9 cellular contexts compared by ENCODE assay signal in genomic region chr10:93061594-93062498, GRCh38. TPM values are rescaled to one million over a fixed set of nuclear protein-coding genes. Genes with fewer than 3 reads are reported as not detected.
A peak's percentile ranks its signal among the peaks of the same experiment; 100 is the strongest.
DNase-seq lines count a peak whose midpoint lies in the region; ATAC-seq and TF ChIP-seq lines count a peak whose summit lies in the region.
"Had no signal": no experiment of that assay in that cellular context is flagged by ENCODE, and none has a peak within 500 bp of the region (broad histone marks: within the 10 kb centered on the region; RNA-seq: fewer than 3 reads in every experiment).

No MANE protein-coding gene starts in this region.

- peak overlapping the region in 2 of 7 donors; percentile 41 to 78 for H3K27ac Mint-ChIP-seq in CD4-positive, alpha-beta memory T cell
- no peak overlapping the region for H3K27ac Mint-ChIP-seq in natural killer cell

- BruUV-seq in Panc1 (replicated peaks; lab: Mats Ljungman, UMichigan): no TSS peak

- CTCF ChIA-PET in CD4-positive, alpha-beta memory T cell (lab: Charles Lee; ENCODE audit: partially characterized antibody): interaction anchor here (0.6 to 1.4 kb wide), 3 partner anchors 10 to 160 kb away, joined by 3 to 4 read pairs (median 3); no protein-coding TSS in a partner anchor
- CTCF ChIA-PET in Panc1 (lab: Charles Lee): no interaction called here

- peak overlapping the region in 1 of 2 donors; percentile 9 for H3K4me3 ChIP-seq in CD4-positive, alpha-beta memory T cell (ENCODE audit: low read length in 2 of 2)
- H3K4me3 ChIP-seq in Panc1 (ENCODE audit: low read depth in 2 of 2, low read length in 2 of 2): peak overlapping the region; percentile 55 to 73
- peak overlapping the region; percentile 14 for H3K4me3 ChIP-seq in esophagus (ENCODE audit: low read depth in 1 of 2, low read length in 2 of 2)

- intact Hi-C loops in CD4-positive, alpha-beta memory T cell (cut with micrococcal nuclease): no loop called here
- intact Hi-C loops in Panc1 (cut with micrococcal nuclease; ENCODE audit: unreplicated experiment) (no loop called here), natural killer cell (cut with micrococcal nuclease) (no loop called here)

- no peaks in the 10 kb centered on the region for H3K27me3 ChIP-seq in CD4-positive, alpha-beta memory T cell (ENCODE audit: insufficient read depth, low read length)
- peaks cover 12% of the 10 kb centered on the region for H3K27me3 ChIP-seq in Panc1 (ENCODE audit: control insufficient read depth, insufficient read depth, low read length)
- H3K27me3 ChIP-seq in esophagus (ENCODE audit: control insufficient read depth in 1 of 2, insufficient read depth in 2 of 2, low read length in 2 of 2): peaks cover 9 to 32% of the 10 kb centered on the region in 2 donors

- in situ Hi-C loops in Panc1 (cut with HindIII; ENCODE audit: low pct_unique_long_range_greater_than_20kb, low sequenced_read_pairs): no loop called here

- peaks cover 20% of the 10 kb centered on the region for H3K4me1 ChIP-seq in CD4-positive, alpha-beta memory T cell (ENCODE audit: insufficient read depth, low read length)
- peaks cover 9% of the 10 kb centered on the region; the same call in 1 of the 2 replicates for H3K4me1 ChIP-seq in Panc1 (ENCODE audit: control insufficient read depth, insufficient read depth, low read length)
- peaks cover 14 to 27% of the 10 kb centered on the region in 2 donors for H3K4me1 ChIP-seq in esophagus (ENCODE audit: control insufficient read depth in 2 of 2, insufficient read depth in 2 of 2, low read length in 1 of 2)

- POLR2A ChIA-PET in CD4-positive, alpha-beta memory T cell (lab: Charles Lee; ENCODE audit: partially characterized antibody): no interaction called here
- POLR2A ChIA-PET in Panc1 (lab: Charles Lee): interaction anchor here (0.5 kb wide), 1 partner anchor 466 kb away, joined by 3 read pairs; no protein-coding TSS in a partner anchor

- ATAC-seq in Panc1 (peak; percentile 69), natural killer cell (peak in 2 of 3 donors; percentile 18 to 35), GM21528 (IDR thresholded peaks at IDR 0.05; ENCODE audit: low FRiP score, unreplicated experiment) (no peak), GM18502 (IDR thresholded peaks at IDR 0.05; ENCODE audit: poor library complexity, unreplicated experiment) (no peak)

- DNase-seq in CD4-positive, alpha-beta memory T cell: peak in 3 of 5 donors; percentile 8 to 21 (median 12)
- DNase-seq in Panc1 (ENCODE audit: low read depth, low spot score) (no peak), natural killer cell (no peak), NCI-H526 treated with DMSO at 0.1 percent for 48 hours (lab: John Stamatoyannopoulos, UW) (no peak), SW 1271 (lab: John Stamatoyannopoulos, UW) (no peak)

- H3K36me3 ChIP-seq in CD4-positive, alpha-beta memory T cell (ENCODE audit: insufficient read depth, low read length): no peaks in the 10 kb centered on the region
- H3K36me3 ChIP-seq in Panc1 (ENCODE audit: control insufficient read depth, insufficient read depth, low read length) (0 out of 2 replicates have a peak, but pooled peaks cover 2% of the 10 kb centered on the region), esophagus (ENCODE audit: control insufficient read depth in 2 of 2, insufficient read depth in 2 of 2, low read length in 1 of 2) (no peaks in the 10 kb centered on the region)

- H3K4me1 Mint-ChIP-seq in CD4-positive, alpha-beta memory T cell: peaks cover 13 to 42% (median 32%) of the 10 kb centered on the region in 4 donors
- peaks cover 13 to 14% of the 10 kb centered on the region in 2 donors for H3K4me1 Mint-ChIP-seq in natural killer cell

- no peaks in the 10 kb centered on the region for H3K9me3 Mint-ChIP-seq in CD4-positive, alpha-beta memory T cell
- no peaks in the 10 kb centered on the region for H3K9me3 Mint-ChIP-seq in natural killer cell

- H3K36me3 Mint-ChIP-seq in CD4-positive, alpha-beta memory T cell: peaks cover 18 to 28% of the 10 kb centered on the region in 2 donors
- H3K36me3 Mint-ChIP-seq in natural killer cell: peaks cover 10% of the 10 kb centered on the region

- H3K27me3 Mint-ChIP-seq in CD4-positive, alpha-beta memory T cell: peaks cover 22 to 26% of the 10 kb centered on the region in 2 donors
- peaks cover 25 to 33% of the 10 kb centered on the region in 2 donors for H3K27me3 Mint-ChIP-seq in natural killer cell (ENCODE audit: low read depth in 2 of 2)

- no peaks in the 10 kb centered on the region for H3K9me3 ChIP-seq in CD4-positive, alpha-beta memory T cell (ENCODE audit: control insufficient read depth in 1 of 2, low read length in 2 of 2)
- H3K9me3 ChIP-seq in Panc1 (ENCODE audit: control insufficient read depth, insufficient read depth, low read depth, low read length) (no peaks in the 10 kb centered on the region), esophagus (ENCODE audit: control insufficient read depth in 2 of 2, insufficient read depth in 1 of 2, low read depth in 1 of 2, low read length in 1 of 2) (no peaks in the 10 kb centered on the region)

- no peak overlapping the region for H3K27ac ChIP-seq in CD4-positive, alpha-beta memory T cell (ENCODE audit: low read depth, low read length)
- H3K27ac ChIP-seq in Panc1 (ENCODE audit: low read length): peak overlapping the region; percentile 60
- H3K27ac ChIP-seq in esophagus (ENCODE audit: low read depth in 2 of 2, low read length in 1 of 2): no peak overlapping the region

- 9 to 10% methylated on average over 57 of the region's 57 CpGs for WGBS in esophagus, 2 donors

- no peak for TF ChIP-seq CTCF in Panc1 (IDR thresholded peaks at IDR 0.05)
- no peak for TF ChIP-seq CTCF in natural killer cell (IDR thresholded peaks at IDR 0.05)

- H3K4me3 Mint-ChIP-seq in CD4-positive, alpha-beta memory T cell: peak overlapping the region; percentile 54 to 86 (median 78)
- peak overlapping the region; percentile 67 for H3K4me3 Mint-ChIP-seq in natural killer cell

RNA-seq across cellular contexts. Expression of gene CYP26C1, which starts 1.2 kb away (rescaled TPM):
- under 1 TPM; 0.20 to 0.22 TPM for total RNA-seq in CD4-positive, alpha-beta memory T cell
- polyA plus RNA-seq in CD4-positive, alpha-beta memory T cell: under 1 TPM in 1 of 2 donors, not detected in 1; 0.08 TPM
- total RNA-seq in Panc1 (2021; ENCODE audit: unreplicated experiment) (1.1 TPM), natural killer cell (under 1 TPM in 1 of 3 donors, not detected in 2; 0.09 TPM)
- polyA plus RNA-seq in Panc1 (2012; ENCODE audit: insufficient read length): 2.7 TPM
- polyA plus RNA-seq in esophagus: under 1 TPM; 0.01 to 0.02 TPM
- total RNA-seq: T-helper 2 cell treated with Interferon-gamma antibody and Interleukin-4, amounts not matched to agents 100 ng/mL and 5 ng/mL, for 36 hours had no signal

RNA-seq across cellular contexts. Expression of gene CYP26A1, which starts 11.8 kb away (rescaled TPM):
- not detected for total RNA-seq in CD4-positive, alpha-beta memory T cell
- not detected for polyA plus RNA-seq in CD4-positive, alpha-beta memory T cell
- total RNA-seq in Panc1 (2021; ENCODE audit: unreplicated experiment) (1.5 TPM), natural killer cell (not detected)
- 2.7 TPM for polyA plus RNA-seq in Panc1 (2012; ENCODE audit: insufficient read length)
- not detected for polyA plus RNA-seq in esophagus
- total RNA-seq: T-helper 2 cell treated with Interferon-gamma antibody and Interleukin-4, amounts not matched to agents 100 ng/mL and 5 ng/mL, for 36 hours had no signal

Comparison
In these comparisons a context has a peak if more than half of its experiments do, and no peak if none do; other contexts are left out.
1. DNase-seq: peak in CD4-positive, alpha-beta memory T cell (3 of 5); none in Panc1 (single experiment), natural killer cell (single experiment), NCI-H526 treated with DMSO at 0.1 percent for 48 hours (single experiment) and SW 1271 (0 of 2).
2. ATAC-seq: peak in Panc1 (single experiment) and natural killer cell (2 of 3); none in GM21528 (single experiment) and GM18502 (single experiment).